Comparison of ENCODE assay signal across 31 cellular contexts in genomic region chr4:61044837-61045236, GRCh38.
"Had no signal": no experiment of that assay in that cellular context is flagged by ENCODE, and none has a peak within 500 bp of the region (broad histone marks: within the 10 kb centered on the region; RNA-seq: fewer than 3 reads in every experiment).

No MANE protein-coding gene starts in this region.

- H3K4me1 ChIP-seq: adrenal gland, ascending aorta, body of pancreas, breast epithelium had no signal

- H3K4me3 ChIP-seq: adrenal gland, ascending aorta, body of pancreas, breast epithelium, cardiac muscle cell had no signal

- DNase-seq: activated effector memory CD4-positive, alpha-beta T cell treated with anti-CD3 and anti-CD28 coated beads, Interleukin-2, amount 50 U/mL, for 16 hours; activated effector memory CD4-positive, alpha-beta T cell treated with Interleukin-2 at 50 U/mL for 16 hours; activated gamma-delta T cell; activated gamma-delta T cell treated with Interleukin-2 at 50 U/mL for 16 hours; activated naive CD4-positive, alpha-beta T cell; activated naive CD4-positive, alpha-beta T cell treated with anti-CD3 and anti-CD28 coated beads for 36 hours; activated naive CD4-positive, alpha-beta T cell treated with anti-CD3 and anti-CD28 coated beads, Interleukin-2, amount 10 ng/mL, durations not matched to agents 7 days and 5 days; activated naive CD4-positive, alpha-beta T cell treated with anti-CD3 and anti-CD28 coated beads, Interleukin-2, amount 50 U/mL, for 16 hours; activated naive CD4-positive, alpha-beta T cell treated with Interleukin-2 at 50 U/mL for 16 hours; activated naive CD8-positive, alpha-beta T cell treated with anti-CD3 and anti-CD28 coated beads for 36 hours; activated naive CD8-positive, alpha-beta T cell treated with anti-CD3 and anti-CD28 coated beads, Interleukin-2, amount 10 ng/mL, durations not matched to agents 7 days and 5 days; activated naive CD8-positive, alpha-beta T cell treated with anti-CD3 and anti-CD28 coated beads, Interleukin-2, amount 50 U/mL, for 24 hours; activated T-cell treated with anti-CD3 and anti-CD28 coated beads, Interleukin-2, amount 50 U/mL, for 24 hours; activated T-cell treated with anti-CD3 and anti-CD28 coated beads, Interleukin-2, amount 50 U/mL, for 4 hours; activated T-cell treated with anti-CD3 and anti-CD28 coated beads, Interleukin-2, amount 50 U/mL, for 48 hours; activated T-cell treated with anti-CD3 and anti-CD28 coated beads, Interleukin-2, amount 50 U/mL, for 72 hours; adrenal gland; amniotic stem cell; amygdala; anterior cingulate cortex; aorta; body of pancreas; brain microvascular endothelial cell; caudate nucleus; central memory CD4-positive, alpha-beta T cell; cerebellar nuclear complex had no signal

- H3K27ac ChIP-seq: adrenal gland, ascending aorta, body of pancreas, brain microvascular endothelial cell, breast epithelium, cardiac muscle cell had no signal

- H3K9me3 ChIP-seq: adrenal gland, ascending aorta, body of pancreas, breast epithelium had no signal

- H3K36me3 ChIP-seq: adrenal gland, ascending aorta, brain microvascular endothelial cell, breast epithelium, cardiac muscle cell had no signal

- ATAC-seq: activated naive CD4-positive, alpha-beta T cell treated with anti-CD3 and anti-CD28 coated beads, Interleukin-2, amount 50 U/mL, for 72 hours; activated naive CD8-positive, alpha-beta T cell treated with anti-CD3 and anti-CD28 coated beads, Interleukin-2, amount 50 U/mL, for 24 hours; activated T-cell treated with anti-CD3 and anti-CD28 coated beads, Interleukin-2, amount 50 U/mL, for 4 hours; activated T-cell treated with anti-CD3 and anti-CD28 coated beads, Interleukin-2, amount 50 U/mL, for 72 hours; activated T-helper 17 cell treated with anti-CD3 and anti-CD28 coated beads, Interleukin-2, amount 50 U/mL, for 72 hours; body of pancreas had no signal

- H3K27me3 ChIP-seq: adrenal gland, ascending aorta, body of pancreas, brain microvascular endothelial cell, breast epithelium, cardiac muscle cell had no signal
